ENCODE assay signal across 27 cellular contexts in genomic region chr5:38931731-38932130, GRCh38.
"Had no signal": no experiment of that assay in that cellular context is flagged by ENCODE, and none has a peak within 500 bp of the region (broad histone marks: within the 10 kb centered on the region; RNA-seq: fewer than 3 reads in every experiment).

No MANE protein-coding gene starts in this region.

- H3K36me3 Mint-ChIP-seq: activated naive CD4-positive, alpha-beta T cell treated with anti-CD3 and anti-CD28 coated beads, Interleukin-2, amount 50 U/mL, for 24 hours; memory B cell; natural killer cell treated with Interleukin-12 subunit alpha and Interleukin-12 subunit beta and Interleukin-15 and Interleukin-18, amount 100 ng/mL, for 72 hours had no signal

- H3K36me3 ChIP-seq: breast epithelium, pancreas had no signal

- FAIRE-seq: endometrium, pancreas had no signal

- H3K27me3 ChIP-seq: breast epithelium, gastroesophageal sphincter, heart left ventricle, pancreas, thyroid gland had no signal

- H3K9me3 ChIP-seq: breast epithelium, gastroesophageal sphincter, heart left ventricle, pancreas, thyroid gland had no signal

- DNase-seq: activated CD4-positive, alpha-beta T cell treated with anti-CD3 and anti-CD28 coated beads for 4 hours; activated CD4-positive, CD25-positive, alpha-beta regulatory T cell; activated CD8-positive, alpha-beta memory T cell treated with anti-CD3 and anti-CD28 coated beads, Interleukin-2, amount 10 ng/mL, durations not matched to agents 7 days and 5 days; activated CD8-positive, alpha-beta T cell treated with anti-CD3 and anti-CD28 coated beads for 36 hours; activated gamma-delta T cell treated with Interleukin-2 at 50 U/mL for 16 hours; aorta; effector CD4-positive, alpha-beta T cell; erythroblast; heart left ventricle; islet precursor cell; left colon; pancreas; right cardiac atrium; stimulated activated CD4-positive, alpha-beta T cell treated with anti-CD3 and anti-CD28 coated beads, Interleukin-4, amount 100 ng/mL, for 24 hours; stimulated activated naive CD8-positive, alpha-beta T cell treated with anti-CD3 and anti-CD28 coated beads, Interleukin-15, Interleukin-2, amounts not matched to agents 100 U/mL and 50 U/mL, for 24 hours; substantia nigra; T1000; thyroid gland had no signal

- H3K4me3 Mint-ChIP-seq: activated CD8-positive, alpha-beta memory T cell treated with anti-CD3 and anti-CD28 coated beads, Interleukin-2, amount 10 ng/mL, durations not matched to agents 7 days and 5 days; activated CD8-positive, alpha-beta T cell treated with anti-CD3 and anti-CD28 coated beads for 36 hours; activated naive CD4-positive, alpha-beta T cell treated with anti-CD3 and anti-CD28 coated beads, Interleukin-2, amount 50 U/mL, for 24 hours; activated T-helper 1 cell treated with anti-CD3 and anti-CD28 coated beads, Interleukin-12 subunit alpha, Interleukin-12 subunit beta, Interleukin-2, Interleukin-4 antibody, amounts not matched to agents 30 ng/mL and 10 ng/mL and 1 ng/mL, durations not matched to agents 14 hours and 24 hours and 36 hours; central memory CD8-positive, alpha-beta T cell; memory B cell; natural killer cell treated with Interleukin-12 subunit alpha and Interleukin-12 subunit beta and Interleukin-15 and Interleukin-18, amount 100 ng/mL, for 72 hours; T-helper 1 cell treated with Interleukin-12 subunit alpha and Interleukin-12 subunit beta and Interleukin-4 antibody, amounts not matched to agents 30 μg/mL and 1 μg/mL, for 36 hours had no signal

- H3K27me3 Mint-ChIP-seq: activated CD8-positive, alpha-beta T cell treated with anti-CD3 and anti-CD28 coated beads for 36 hours had no signal

- H3K4me3 ChIP-seq: breast epithelium, gastroesophageal sphincter, heart left ventricle, pancreas, thyroid gland had no signal

- H3K27ac ChIP-seq: breast epithelium, gastroesophageal sphincter, heart left ventricle, thyroid gland had no signal

- H3K4me1 Mint-ChIP-seq: activated naive CD4-positive, alpha-beta T cell treated with anti-CD3 and anti-CD28 coated beads, Interleukin-2, amount 50 U/mL, for 24 hours; central memory CD8-positive, alpha-beta T cell; memory B cell had no signal

- H3K27ac Mint-ChIP-seq: activated CD8-positive, alpha-beta memory T cell treated with anti-CD3 and anti-CD28 coated beads, Interleukin-2, amount 10 ng/mL, durations not matched to agents 7 days and 5 days; activated CD8-positive, alpha-beta T cell treated with anti-CD3 and anti-CD28 coated beads for 36 hours; activated naive CD4-positive, alpha-beta T cell treated with anti-CD3 and anti-CD28 coated beads, Interleukin-2, amount 50 U/mL, for 24 hours; activated T-helper 1 cell treated with anti-CD3 and anti-CD28 coated beads, Interleukin-12 subunit alpha, Interleukin-12 subunit beta, Interleukin-2, Interleukin-4 antibody, amounts not matched to agents 30 ng/mL and 10 ng/mL and 1 ng/mL, durations not matched to agents 14 hours and 24 hours and 36 hours; memory B cell; natural killer cell treated with Interleukin-12 subunit alpha and Interleukin-12 subunit beta and Interleukin-15 and Interleukin-18, amount 100 ng/mL, for 72 hours; T-helper 1 cell treated with Interleukin-12 subunit alpha and Interleukin-12 subunit beta and Interleukin-4 antibody, amounts not matched to agents 30 μg/mL and 1 μg/mL, for 36 hours had no signal

- H3K4me1 ChIP-seq: breast epithelium, gastroesophageal sphincter, thyroid gland had no signal

- ATAC-seq: activated CD8-positive, alpha-beta memory T cell treated with anti-CD3 and anti-CD28 coated beads, Interleukin-2, amount 10 ng/mL, durations not matched to agents 7 days and 5 days; activated CD8-positive, alpha-beta T cell treated with anti-CD3 and anti-CD28 coated beads for 36 hours; gastroesophageal sphincter; heart left ventricle; left colon; natural killer cell treated with Interleukin-12 subunit alpha and Interleukin-12 subunit beta and Interleukin-15 and Interleukin-18, amount 100 ng/mL, for 72 hours; pancreas; right cardiac atrium; stimulated activated naive CD8-positive, alpha-beta T cell treated with anti-CD3 and anti-CD28 coated beads, Interleukin-15, Interleukin-2, amounts not matched to agents 100 U/mL and 50 U/mL, for 24 hours had no signal

- H3K9me3 Mint-ChIP-seq: activated CD8-positive, alpha-beta T cell treated with anti-CD3 and anti-CD28 coated beads for 36 hours; activated naive CD4-positive, alpha-beta T cell treated with anti-CD3 and anti-CD28 coated beads, Interleukin-2, amount 50 U/mL, for 24 hours; activated T-helper 1 cell treated with anti-CD3 and anti-CD28 coated beads, Interleukin-12 subunit alpha, Interleukin-12 subunit beta, Interleukin-2, Interleukin-4 antibody, amounts not matched to agents 30 ng/mL and 10 ng/mL and 1 ng/mL, durations not matched to agents 14 hours and 24 hours and 36 hours; central memory CD8-positive, alpha-beta T cell; natural killer cell treated with Interleukin-12 subunit alpha and Interleukin-12 subunit beta and Interleukin-15 and Interleukin-18, amount 100 ng/mL, for 72 hours; T-helper 1 cell treated with Interleukin-12 subunit alpha and Interleukin-12 subunit beta and Interleukin-4 antibody, amounts not matched to agents 30 μg/mL and 1 μg/mL, for 36 hours had no signal
